1 cellular context compared by ENCODE assay signal in genomic region chr9:37902804-37903580, GRCh38.
TF ChIP-seq lines count a peak whose summit lies in the region.

No MANE protein-coding gene starts in this region.

TF ChIP-seq in GM23338, 12 proteins besides CTCF, POLR2A, EP300 and RAD21 (continued from another document):
- no peak for TF ChIP-seq ZNF462 (CRISPR knock-in tag; IDR thresholded peaks at IDR 0.05)
